ENCODE assay signal across 8 cellular contexts in the genomic region with DNA sequence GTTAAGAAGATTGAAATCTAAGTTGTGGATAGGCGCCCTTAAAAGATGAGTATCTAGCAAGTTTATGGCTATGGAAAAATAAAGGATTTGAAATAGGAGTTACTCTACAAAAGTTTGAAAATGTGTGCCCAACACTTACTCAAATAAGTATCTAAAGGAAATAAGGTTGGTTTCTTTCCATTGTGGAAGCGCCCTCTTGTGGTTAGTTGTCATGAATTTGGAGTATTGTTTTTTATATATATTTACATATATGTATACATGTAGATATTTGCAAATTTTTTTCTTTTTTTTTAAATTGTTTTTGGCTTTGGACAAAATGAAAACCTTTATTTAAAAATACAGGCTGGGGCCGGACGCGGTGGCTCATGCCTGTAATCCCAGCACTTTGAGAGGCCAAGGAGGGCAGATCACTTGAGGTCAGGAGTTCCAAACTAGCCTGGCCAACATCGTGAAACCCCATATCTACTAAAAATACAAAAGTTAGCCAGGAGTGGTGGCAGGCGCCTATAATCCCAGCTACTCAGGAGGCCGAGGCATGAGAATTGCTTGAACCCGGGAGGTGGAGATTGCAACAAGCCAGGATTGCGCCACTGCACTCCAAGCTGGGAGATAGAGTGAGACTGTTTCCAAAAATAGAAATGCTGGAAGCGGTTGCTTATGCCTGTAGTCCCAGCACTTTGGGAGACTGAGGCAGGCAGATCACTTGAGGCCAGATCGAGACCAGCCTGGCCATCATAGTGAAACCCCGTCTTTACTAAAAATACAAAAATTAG. TPM values are rescaled to one million over a fixed set of nuclear protein-coding genes. Genes with fewer than 3 reads are reported as not detected.
DNase-seq lines count a peak whose midpoint lies in the region; ATAC-seq and TF ChIP-seq lines count a peak whose summit lies in the region.

No MANE protein-coding gene starts in this region.

- TF ChIP-seq EP300 in tibial nerve (IDR thresholded peaks at IDR 0.05): peak in 1 of 2 donors; percentile 65

- H3K27me3 ChIP-seq in lung (ENCODE audit: control insufficient read depth, insufficient read depth) (no peaks in the 10 kb centered on the region), tibial nerve (no peaks in the 10 kb centered on the region)

- H3K4me1 ChIP-seq in lung (ENCODE audit: control insufficient read depth in 2 of 2, insufficient read depth in 2 of 2, low read length in 2 of 2) (no peaks in the 10 kb centered on the region), tibial nerve (peaks cover 0 to 33% (median 2%) of the 10 kb centered on the region in 4 donors)

- DNase-seq in NCI-H1436 (lab: John Stamatoyannopoulos, UW) (peak; percentile 51), NCI-H1436 treated with DMSO at 0.1 percent for 48 hours (lab: John Stamatoyannopoulos, UW) (no peak), SK-N-DZ (ENCODE audit: low spot score) (peak; percentile 62), choroid plexus epithelial cell (ENCODE audit: low read depth) (peak; percentile 90), lung (ENCODE audit: low spot score) (peak; percentile 56), tibial nerve (ENCODE audit: low spot score in 2 of 2) (peak; percentile 54 to 87)
- DNase-seq in Jurkat, Clone E6-1 (ENCODE audit: low read depth, low spot score): peak; percentile 70

- no peaks in the 10 kb centered on the region for H3K9me3 ChIP-seq in lung (ENCODE audit: control insufficient read depth in 2 of 2, insufficient read depth in 1 of 2, low read length in 1 of 2)
- H3K9me3 ChIP-seq in tibial nerve: no peaks in the 10 kb centered on the region

- H3K4me3 ChIP-seq in Jurkat, Clone E6-1 (ENCODE audit: low read length): no peak overlapping the region
- no peak overlapping the region for H3K4me3 ChIP-seq in choroid plexus epithelial cell (ENCODE audit: low read depth, low read length)
- no peak overlapping the region for H3K4me3 ChIP-seq in lung
- no peak overlapping the region for H3K4me3 ChIP-seq in tibial nerve

- TF ChIP-seq POLR2A in tibial nerve (IDR thresholded peaks at IDR 0.05): no peak

- TF ChIP-seq CTCF in choroid plexus epithelial cell (conservative IDR thresholded peaks at IDR 0.05; ENCODE audit: low read depth, low read length) (peak; percentile 47), lung (IDR thresholded peaks at IDR 0.05; ENCODE audit: control extremely low read depth, extremely low read depth) (peak; percentile 35), tibial nerve (IDR thresholded peaks at IDR 0.05) (peak; percentile 56 to 64 (median 61))

- WGBS in lung, 2 donors: 41 to 56% methylated on average over 13 of the region's 13 CpGs
- WGBS in tibial nerve, 2 donors: 42 to 44% methylated on average over 13 of the region's 13 CpGs

- H3K36me3 ChIP-seq in lung (ENCODE audit: control insufficient read depth in 2 of 2, insufficient read depth in 2 of 2, low read length in 2 of 2) (peaks cover 0 to 5% of the 10 kb centered on the region in 2 donors), tibial nerve (peaks cover 0 to 32% (median 0%) of the 10 kb centered on the region in 3 donors)

- H3K27ac ChIP-seq in lung (ENCODE audit: low read depth in 1 of 2, low read length in 1 of 2) (no peak overlapping the region), tibial nerve (peak overlapping the region in 2 of 4 donors; percentile 15 to 50)

- ATAC-seq in lung (ENCODE audit: insufficient read depth, low FRiP score) (no peak), GM19324 (IDR thresholded peaks at IDR 0.05; ENCODE audit: low FRiP score, unreplicated experiment) (no peak)

RNA-seq across cellular contexts. Expression of a gene that starts 24.0 kb away (rescaled TPM):
- 37.3 TPM for polyA plus RNA-seq in Jurkat, Clone E6-1 (2012; ENCODE audit: insufficient read depth, insufficient read length)
- polyA plus RNA-seq in SK-N-DZ (2014; cell fraction: cytosol; rRNA removed): 39.3 and 42.1 TPM in 2 replicates
- polyA plus RNA-seq in SK-N-DZ (2014; cell fraction: nucleus; rRNA removed): 54.8 and 71.4 TPM in 2 replicates
- total RNA-seq in lung (10 to 100 TPM; 25.3 to 26.6 TPM), tibial nerve (10 to 100 TPM; 35.4 to 47.2 (median 43.5) TPM)
- 10 to 100 TPM; 27.2 to 31.8 TPM for polyA plus RNA-seq in lung

RNA-seq across cellular contexts. Expression of a gene that starts 43.3 kb away (rescaled TPM):
- 23.9 TPM for polyA plus RNA-seq in Jurkat, Clone E6-1 (2012; ENCODE audit: insufficient read depth, insufficient read length)
- polyA plus RNA-seq in SK-N-DZ (2014; cell fraction: cytosol; rRNA removed): 25.4 and 26.0 TPM in 2 replicates
- polyA plus RNA-seq in SK-N-DZ (2014; cell fraction: nucleus; rRNA removed): 21.8 and 58.7 TPM in 2 replicates
- 10 to 100 TPM in 1 of 2 donors, 1 to 10 TPM in 1; 6.4 to 16.6 TPM for total RNA-seq in lung
- 10 to 100 TPM in 1 of 2 donors, 1 to 10 TPM in 1; 6.0 to 11.8 TPM for polyA plus RNA-seq in lung
- total RNA-seq in tibial nerve: 10 to 100 TPM in 3 of 4 donors, 1 to 10 TPM in 1; 6.8 to 20.7 (median 15.8) TPM

RNA-seq across cellular contexts. Expression of a gene that starts 52.2 kb away (rescaled TPM):
- polyA plus RNA-seq in Jurkat, Clone E6-1 (2012; ENCODE audit: insufficient read depth, insufficient read length): 15.3 TPM
- polyA plus RNA-seq in SK-N-DZ (2014; cell fraction: cytosol; rRNA removed): 63.1 and 71.4 TPM in 2 replicates
- 57.0 and 77.8 TPM in 2 replicates for polyA plus RNA-seq in SK-N-DZ (2014; cell fraction: nucleus; rRNA removed)
- total RNA-seq in lung: 10 to 100 TPM; 33.7 to 36.3 TPM
- 10 to 100 TPM; 18.3 to 18.9 TPM for polyA plus RNA-seq in lung
- 10 to 100 TPM; 62.2 to 77.5 (median 70.0) TPM for total RNA-seq in tibial nerve

RNA-seq across cellular contexts. Expression of a gene that starts 52.4 kb away (rescaled TPM):
- 52.2 TPM for polyA plus RNA-seq in Jurkat, Clone E6-1 (2012; ENCODE audit: insufficient read depth, insufficient read length)
- 35.7 and 37.1 TPM in 2 replicates for polyA plus RNA-seq in SK-N-DZ (2014; cell fraction: cytosol; rRNA removed)
- 18.7 and 18.8 TPM in 2 replicates for polyA plus RNA-seq in SK-N-DZ (2014; cell fraction: nucleus; rRNA removed)
- total RNA-seq in lung (10 to 100 TPM; 16.4 to 23.2 TPM), tibial nerve (10 to 100 TPM in 3 of 4 donors, 1 to 10 TPM in 1; 8.2 to 17.1 (median 11.7) TPM)
- polyA plus RNA-seq in lung: 10 to 100 TPM; 14.5 to 17.7 TPM
